16 cellular contexts compared by ENCODE assay signal in the genomic region with DNA sequence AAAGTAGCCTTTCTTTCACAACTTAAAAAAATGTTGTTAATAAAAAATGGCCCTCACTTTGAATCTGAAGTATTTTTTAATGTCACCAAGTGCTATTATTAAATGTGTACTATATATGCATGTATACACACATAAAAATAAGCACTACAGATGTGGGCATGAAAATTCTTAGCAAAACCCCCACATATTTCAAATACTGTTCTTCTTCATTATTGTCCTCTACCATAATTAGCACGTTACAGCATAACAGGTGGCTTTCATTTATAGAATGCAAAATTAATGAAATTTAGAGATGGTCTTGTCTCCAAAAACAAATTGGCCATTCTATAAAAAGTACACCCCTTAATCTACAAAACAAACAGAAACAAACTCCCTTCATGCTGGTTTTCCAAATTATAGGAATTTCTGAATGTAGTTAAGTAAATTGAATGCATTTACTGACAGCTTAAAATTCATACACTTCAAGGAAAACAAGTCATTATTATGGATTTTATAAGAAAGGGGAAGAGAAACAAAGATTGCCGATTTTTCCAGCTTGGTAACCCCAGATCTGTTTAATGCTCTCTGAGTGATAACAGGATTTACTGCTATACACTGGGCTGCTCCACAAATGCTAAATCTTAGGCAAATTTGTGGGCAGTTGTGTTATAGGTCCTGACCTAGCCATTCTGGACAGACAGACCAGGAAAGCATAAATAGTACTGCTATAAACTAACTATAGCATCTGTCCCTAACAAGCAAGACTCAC.
DNase-seq lines count a peak whose midpoint lies in the region; ATAC-seq and TF ChIP-seq lines count a peak whose summit lies in the region.
"Had no signal": no experiment of that assay in that cellular context is flagged by ENCODE, and none has a peak within 500 bp of the region (broad histone marks: within the 10 kb centered on the region; RNA-seq: fewer than 3 reads in every experiment).

No MANE protein-coding gene starts in this region.

- no peaks in the 10 kb centered on the region for H3K9me3 ChIP-seq in Panc1 (ENCODE audit: control insufficient read depth, insufficient read depth, low read depth, low read length)
- H3K9me3 ChIP-seq in subcutaneous abdominal adipose tissue (ENCODE audit: control insufficient read depth in 5 of 5, low read length in 5 of 5), result no peaks in the 10 kb centered on the region
- no peaks in the 10 kb centered on the region for H3K9me3 ChIP-seq in sigmoid colon
- H3K9me3 ChIP-seq: lower lobe of right lung, Peyer's patch had no signal

- H3K4me1 ChIP-seq in Panc1 (ENCODE audit: control insufficient read depth, insufficient read depth, low read length), result peaks cover 92% of the 10 kb centered on the region
- H3K4me1 ChIP-seq in subcutaneous abdominal adipose tissue (ENCODE audit: control insufficient read depth in 5 of 5, insufficient read depth in 5 of 5, low read length in 5 of 5), result peaks cover 4 to 52% (median 19%) of the 10 kb centered on the region in 5 donors
- peaks cover 0 to 29% (median 23%) of the 10 kb centered on the region in 4 donors for H3K4me1 ChIP-seq in sigmoid colon

- H3K27me3 ChIP-seq in Panc1 (ENCODE audit: control insufficient read depth, insufficient read depth, low read length) (no peaks in the 10 kb centered on the region), subcutaneous abdominal adipose tissue (ENCODE audit: control insufficient read depth in 5 of 5, insufficient read depth in 4 of 5, low read length in 5 of 5) (no peaks in the 10 kb centered on the region), sigmoid colon (no peaks in the 10 kb centered on the region)
- H3K27me3 ChIP-seq: Peyer's patch had no signal

- H3K4me3 ChIP-seq in Panc1 (ENCODE audit: low read depth in 2 of 2, low read length in 2 of 2), result peak overlapping the region; percentile 36 to 50
- H3K4me3 ChIP-seq in subcutaneous abdominal adipose tissue (ENCODE audit: low read depth in 1 of 5, low read length in 5 of 5), result no peak overlapping the region
- H3K4me3 ChIP-seq in sigmoid colon, result no peak overlapping the region
- H3K4me3 ChIP-seq: lower lobe of right lung had no signal

- no TSS peak for BruUV-seq in Panc1 (replicated peaks; lab: Mats Ljungman, UMichigan)

- CTCF ChIA-PET in Panc1 (lab: Charles Lee), result no interaction called here

- ATAC-seq in Panc1 (no peak), GM21367 (IDR thresholded peaks at IDR 0.05; ENCODE audit: unreplicated experiment) (no peak)
- ATAC-seq: activated T-helper 17 cell treated with anti-CD3 and anti-CD28 coated beads, Interleukin-2, amount 50 U/mL, for 72 hours; lower lobe of right lung had no signal

- in situ Hi-C loops in Panc1 (cut with HindIII; ENCODE audit: low pct_unique_long_range_greater_than_20kb, low sequenced_read_pairs), result no loop called here

- H3K36me3 ChIP-seq in Panc1 (ENCODE audit: control insufficient read depth, insufficient read depth, low read length) (no peaks in the 10 kb centered on the region), subcutaneous abdominal adipose tissue (ENCODE audit: control insufficient read depth in 5 of 5, insufficient read depth in 5 of 5, low read length in 5 of 5) (no peaks in the 10 kb centered on the region), sigmoid colon (no peaks in the 10 kb centered on the region)
- H3K36me3 ChIP-seq: lower lobe of right lung, Peyer's patch had no signal

- TF ChIP-seq CTCF in Panc1 (IDR thresholded peaks at IDR 0.05), result no peak
- TF ChIP-seq CTCF in sigmoid colon (IDR thresholded peaks at IDR 0.05), result no peak

- H3K9ac ChIP-seq in subcutaneous abdominal adipose tissue (ENCODE audit: low read length in 5 of 5), result peak overlapping the region in 1 of 5 donors; percentile 38

- TF ChIP-seq POLR2A in sigmoid colon (IDR thresholded peaks at IDR 0.05), result no peak

- no peak for TF ChIP-seq EP300 in sigmoid colon (IDR thresholded peaks at IDR 0.05)

- 74 to 84% methylated on average over 2 of the region's 2 CpGs for WGBS in sigmoid colon, 2 donors

- POLR2A ChIA-PET in Panc1 (lab: Charles Lee), result no interaction called here

- DNase-seq in DMS53 (lab: John Stamatoyannopoulos, UW), result peak; percentile 23
- no peak for DNase-seq in DMS53 treated with DMSO at 0.1 percent for 48 hours (lab: John Stamatoyannopoulos, UW; ENCODE audit: unreplicated experiment)
- DNase-seq in Panc1 (ENCODE audit: low read depth, low spot score), result no peak
- no peak for DNase-seq in epithelial cell of prostate (ENCODE audit: low read depth, low spot score)
- no peak for DNase-seq in NCI-H446 (lab: John Stamatoyannopoulos, UW)
- DNase-seq in sigmoid colon, result no peak
- DNase-seq: 8988T, COR-L47, H9, hypothalamus, lower lobe of right lung, NCI-H1092 had no signal

- H3K27ac ChIP-seq in Panc1 (ENCODE audit: low read length) (peak overlapping the region; percentile 88), epithelial cell of prostate (peak overlapping the region; percentile 86), subcutaneous abdominal adipose tissue (ENCODE audit: low read depth, low read length) (peak overlapping the region; percentile 80), sigmoid colon (no peak overlapping the region)
- H3K27ac ChIP-seq: lower lobe of right lung had no signal

- intact Hi-C loops in Panc1 (cut with micrococcal nuclease; ENCODE audit: unreplicated experiment) (loop anchor here (5.0 to 10.0 kb wide), 2 partner anchors 50 to 67 kb away; a partner anchor contains a TSS), sigmoid colon (cut with DNase I) (no loop called here)

Comparison
In these comparisons a context has a peak if more than half of its experiments do, and no peak if none do; other contexts are left out.
1. H3K27ac ChIP-seq: peak in Panc1 (single experiment), epithelial cell of prostate (single experiment) and subcutaneous abdominal adipose tissue (single experiment); none in sigmoid colon (0 of 4).
2. H3K4me3 ChIP-seq: peak in Panc1 (2 of 2); none in subcutaneous abdominal adipose tissue (0 of 5) and sigmoid colon (0 of 4).